Comparison of ENCODE assay signal across 23 cellular contexts in genomic region chr5:16245249-16245648, GRCh38.
"Had no signal": no experiment of that assay in that cellular context is flagged by ENCODE, and none has a peak within 500 bp of the region (broad histone marks: within the 10 kb centered on the region; RNA-seq: fewer than 3 reads in every experiment).

No MANE protein-coding gene starts in this region.

- H3K4me2 ChIP-seq: smooth muscle cell had no signal

- H3K9me3 ChIP-seq: esophagus squamous epithelium, lower lobe of right lung, testis, tibial artery, upper lobe of left lung had no signal

- H3K4me3 ChIP-seq: esophagus squamous epithelium, lower lobe of right lung, right atrium auricular region, smooth muscle cell, testis, tibial artery, upper lobe of left lung had no signal

- H3K36me3 ChIP-seq: esophagus squamous epithelium, lower lobe of right lung, right atrium auricular region, tibial artery, upper lobe of left lung had no signal

- H2AFZ ChIP-seq: parathyroid adenoma had no signal

- H3K4me1 ChIP-seq: esophagus squamous epithelium, lower lobe of right lung, parathyroid adenoma, right atrium auricular region, testis, tibial artery, upper lobe of left lung had no signal

- H3K27ac ChIP-seq: esophagus squamous epithelium, lower lobe of right lung, parathyroid adenoma, right atrium auricular region, testis, tibial artery, upper lobe of left lung had no signal

- ATAC-seq: effector memory CD8-positive, alpha-beta T cell; left ventricle myocardium superior; lower lobe of right lung; natural killer cell treated with Interleukin-12 subunit alpha and Interleukin-12 subunit beta and Interleukin-15 and Interleukin-18, amount 100 ng/mL, for 72 hours; sciatic nerve; stimulated activated effector memory CD8-positive, alpha-beta T cell treated with anti-CD3 and anti-CD28 coated beads, Interleukin-12 subunit alpha, Interleukin-12 subunit beta, amount 100 ng/mL, for 72 hours had no signal

- H3K79me2 ChIP-seq: parathyroid adenoma had no signal

- DNase-seq: cortex of kidney; effector memory CD8-positive, alpha-beta T cell; erythroblast; esophagus squamous epithelium; foreskin melanocyte; hypothalamus; left ventricle myocardium superior; lower lobe of right lung; naive B cell; stimulated activated CD4-positive, alpha-beta T cell treated with anti-CD3 and anti-CD28 coated beads, Interleukin-12 subunit alpha, Interleukin-12 subunit beta, amount 100 ng/mL, for 4 hours; stimulated activated CD4-positive, alpha-beta T cell treated with anti-CD3 and anti-CD28 coated beads, Interleukin-1b, Interleukin-23, amount 100 ng/mL, for 48 hours; stimulated activated CD4-positive, alpha-beta T cell treated with anti-CD3 and anti-CD28 coated beads, Interleukin-4, amount 100 ng/mL, for 24 hours; stimulated activated naive CD4-positive, alpha-beta T cell treated with Interleukin-2 at 50 U/mL for 16 hours; substantia nigra; testis; tibial artery; upper lobe of left lung had no signal

- H3K27me3 ChIP-seq: esophagus squamous epithelium, right atrium auricular region, testis, tibial artery, upper lobe of left lung had no signal

- H3K9ac ChIP-seq: parathyroid adenoma had no signal
